ENCODE assay signal across 34 cellular contexts in the genomic region with DNA sequence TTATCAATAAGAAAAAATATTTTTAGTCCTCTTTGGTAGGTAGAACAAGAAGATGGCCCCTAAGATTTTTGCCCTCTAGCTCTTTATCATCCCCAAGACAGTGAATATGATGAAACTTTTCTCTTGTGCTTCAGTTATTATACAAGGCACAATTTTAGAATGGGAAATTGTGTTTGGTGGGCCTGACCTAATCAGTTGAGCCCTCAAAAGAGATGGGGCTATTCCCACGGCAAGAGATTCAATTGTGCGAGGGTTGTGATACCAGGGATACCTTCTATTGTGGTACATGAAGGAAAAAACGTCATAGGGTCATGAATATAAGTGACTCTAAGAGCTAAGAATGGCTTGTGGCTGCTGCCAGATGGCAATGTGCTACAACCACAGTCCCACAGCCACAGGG.
"Had no signal": no experiment of that assay in that cellular context is flagged by ENCODE, and none has a peak within 500 bp of the region (broad histone marks: within the 10 kb centered on the region; RNA-seq: fewer than 3 reads in every experiment).

No MANE protein-coding gene starts in this region.

- H3K36me3 ChIP-seq: MG63 had no signal

- DNase-seq: Karpas-422, Kasumi-1, MG63, MM.1S, MV-4-11, NCI-H1048, NCI-H1092, NCI-H1092 treated with DMSO at 0.1 percent for 48 hours, NCI-H1105, NCI-H1105 treated with DMSO at 0.1 percent for 48 hours, NCI-H1417, NCI-H1417 treated with DMSO at 0.1 percent for 48 hours, NCI-H1436, NCI-H1436 treated with DMSO at 0.1 percent for 48 hours, NCI-H146, NCI-H1694, NCI-H1694 treated with DMSO at 0.1 percent for 48 hours, NCI-H187, NCI-H187 treated with DMSO at 0.1 percent for 48 hours, NCI-H1930, NCI-H2029, NCI-H2029 treated with DMSO at 0.1 percent for 48 hours, NCI-H2081, NCI-H2081 treated with DMSO at 0.1 percent for 48 hours, NCI-H2107, NCI-H2171, NCI-H2171 treated with DMSO at 0.1 percent for 48 hours, NCI-H2227 treated with DMSO at 0.1 percent for 48 hours, NCI-H226, NCI-H345, NCI-H446, NCI-H446 treated with DMSO at 0.1 percent for 48 hours, NCI-H510A, NCI-H510A treated with DMSO at 0.1 percent for 48 hours had no signal

- H3K4me3 ChIP-seq: MG63 had no signal

- H3K9me3 ChIP-seq: MG63 had no signal
